In the genomic region with DNA sequence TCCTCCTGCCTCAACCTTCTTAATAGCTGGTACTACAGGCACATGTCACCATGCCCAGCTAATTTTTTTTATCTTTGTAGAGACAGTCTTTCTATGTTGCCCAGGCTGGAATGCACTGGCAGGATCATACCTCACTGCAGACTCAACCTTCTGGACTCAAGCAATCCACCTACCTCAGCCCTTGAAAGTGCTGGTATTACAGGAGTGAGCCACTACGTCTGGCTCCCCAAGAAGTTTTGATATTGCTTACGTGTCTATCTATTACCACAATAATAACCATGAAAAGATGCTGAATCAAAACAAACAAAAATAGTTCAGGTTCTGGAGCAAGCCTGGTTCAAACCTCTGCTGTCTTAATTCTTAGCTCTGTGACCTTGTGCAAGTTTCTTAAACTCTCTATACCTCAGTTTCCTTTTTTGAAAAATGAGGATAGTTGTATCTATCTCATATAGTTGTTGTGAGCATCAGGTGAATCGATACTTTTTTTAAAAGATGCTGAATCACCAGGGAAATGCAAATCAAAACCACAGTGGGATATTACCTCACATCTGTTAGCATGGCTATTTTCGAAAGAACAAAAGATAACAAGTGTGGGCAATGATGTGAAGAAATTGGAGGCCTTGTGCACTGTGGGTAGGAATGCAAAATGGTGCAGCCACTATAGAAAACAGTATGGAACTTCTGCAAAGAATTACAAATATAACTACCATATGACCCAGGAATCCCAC, we compare ENCODE assay signal across 16 cellular contexts.
"Had no signal": no experiment of that assay in that cellular context is flagged by ENCODE, and none has a peak within 500 bp of the region (broad histone marks: within the 10 kb centered on the region; RNA-seq: fewer than 3 reads in every experiment).

No MANE protein-coding gene starts in this region.

- FAIRE-seq: kidney had no signal

- H3K4me1 ChIP-seq: prostate gland, right lobe of liver had no signal

- H3K9me3 Mint-ChIP-seq: activated CD4-positive, alpha-beta T cell treated with anti-CD3 and anti-CD28 coated beads, Interleukin-2, amount 10 ng/mL, durations not matched to agents 7 days and 5 days; activated naive CD4-positive, alpha-beta T cell treated with anti-CD3 and anti-CD28 coated beads, Interleukin-2, amount 50 U/mL, for 24 hours; nephron; type B pancreatic cell had no signal

- H3K27ac Mint-ChIP-seq: activated CD4-positive, alpha-beta T cell treated with anti-CD3 and anti-CD28 coated beads, Interleukin-2, amount 10 ng/mL, durations not matched to agents 7 days and 5 days; activated naive CD4-positive, alpha-beta T cell treated with anti-CD3 and anti-CD28 coated beads, Interleukin-2, amount 50 U/mL, for 24 hours; nephron; type B pancreatic cell had no signal

- H3K4me2 ChIP-seq: hepatocyte had no signal

- H2AFZ ChIP-seq: hepatocyte had no signal

- H3K27me3 ChIP-seq: brain microvascular endothelial cell, right lobe of liver had no signal

- DNase-seq: activated CD4-positive, alpha-beta T cell treated with anti-CD3 and anti-CD28 coated beads, Interleukin-2, amount 10 ng/mL, durations not matched to agents 7 days and 5 days; activated CD4-positive, CD25-positive, alpha-beta regulatory T cell; activated CD8-positive, alpha-beta memory T cell treated with anti-CD3 and anti-CD28 coated beads for 24 hours; brain microvascular endothelial cell; dermis blood vessel endothelial cell; kidney; mesendoderm; occipital lobe; right lobe of liver; stimulated activated naive CD4-positive, alpha-beta T cell; substantia nigra had no signal

- H3K4me3 ChIP-seq: hepatocyte, prostate gland, right lobe of liver had no signal

- H3K4me1 Mint-ChIP-seq: activated naive CD4-positive, alpha-beta T cell treated with anti-CD3 and anti-CD28 coated beads, Interleukin-2, amount 50 U/mL, for 24 hours; nephron had no signal

- H3K27ac ChIP-seq: brain microvascular endothelial cell, hepatocyte, prostate gland, right lobe of liver had no signal

- H3K79me2 ChIP-seq: hepatocyte had no signal

- H3K36me3 ChIP-seq: brain microvascular endothelial cell, prostate gland, right lobe of liver had no signal

- H3K4me3 Mint-ChIP-seq: activated CD4-positive, alpha-beta T cell treated with anti-CD3 and anti-CD28 coated beads, Interleukin-2, amount 10 ng/mL, durations not matched to agents 7 days and 5 days; activated naive CD4-positive, alpha-beta T cell treated with anti-CD3 and anti-CD28 coated beads, Interleukin-2, amount 50 U/mL, for 24 hours; nephron; type B pancreatic cell had no signal

- H3K36me3 Mint-ChIP-seq: activated naive CD4-positive, alpha-beta T cell treated with anti-CD3 and anti-CD28 coated beads, Interleukin-2, amount 50 U/mL, for 24 hours; type B pancreatic cell had no signal

- ATAC-seq: right lobe of liver had no signal
